ENCODE assay signal across 29 cellular contexts in genomic region chr9:96587916-96588315, GRCh38. TPM values are rescaled to one million over a fixed set of nuclear protein-coding genes. Genes with fewer than 3 reads are reported as not detected.
A peak's percentile ranks its signal among the peaks of the same experiment; 100 is the strongest.
DNase-seq lines count a peak whose midpoint lies in the region; ATAC-seq and TF ChIP-seq lines count a peak whose summit lies in the region.
"Had no signal": no experiment of that assay in that cellular context is flagged by ENCODE, and none has a peak within 500 bp of the region (broad histone marks: within the 10 kb centered on the region; RNA-seq: fewer than 3 reads in every experiment).

No MANE protein-coding gene starts in this region.

- H3K27me3 Mint-ChIP-seq in mesothelial cell of epicardium (ENCODE audit: low read depth) = no peaks in the 10 kb centered on the region

- H3K27ac Mint-ChIP-seq in mesothelial cell of epicardium = peak overlapping the region; percentile 88
- H3K27ac Mint-ChIP-seq: CD8-positive, alpha-beta memory T cell; T-cell had no signal

- H3K79me2 ChIP-seq in DND-41 (ENCODE audit: insufficient read depth, low read length) = no peaks in the 10 kb centered on the region

- H3K36me3 ChIP-seq in BLaER1 = no peaks in the 10 kb centered on the region
- no peaks in the 10 kb centered on the region for H3K36me3 ChIP-seq in DND-41 (ENCODE audit: insufficient read depth, low read length)
- H3K36me3 ChIP-seq: SJCRH30 had no signal

- 0 out of 2 replicates have a peak, but pooled peaks cover 10% of the 10 kb centered on the region for H4K20me1 ChIP-seq in BLaER1
- no peaks in the 10 kb centered on the region for H4K20me1 ChIP-seq in DND-41 (ENCODE audit: insufficient read depth, low read length)

- no peak overlapping the region for H3K4me3 ChIP-seq in BLaER1
- H3K4me3 ChIP-seq in DND-41 (ENCODE audit: low read depth in 1 of 2, low read length in 2 of 2) = no peak overlapping the region
- H3K4me3 ChIP-seq in Jurkat, Clone E6-1 (ENCODE audit: low read length) = no peak overlapping the region
- H3K4me3 ChIP-seq: GM23248, K562, SJCRH30 had no signal

- peaks cover 26% of the 10 kb centered on the region for H3K4me1 Mint-ChIP-seq in mesothelial cell of epicardium

- ATAC-seq in DND-41 (ENCODE audit: insufficient read depth, low read depth) (peak; percentile 54), HG03571 (IDR thresholded peaks at IDR 0.05; ENCODE audit: unreplicated experiment) (no peak)
- ATAC-seq: HCT116, K562, PC-3, T-cell had no signal

- H3K4me2 ChIP-seq in BLaER1 (peak overlapping the region; percentile 38), DND-41 (ENCODE audit: insufficient read depth, low read length) (no peak overlapping the region)

- no peak overlapping the region for H3K9ac ChIP-seq in BLaER1
- no peak overlapping the region for H3K9ac ChIP-seq in DND-41 (ENCODE audit: low read depth, low read length)
- H3K9ac ChIP-seq: GM23248 had no signal

- no peak overlapping the region for H3K27ac ChIP-seq in BLaER1
- H3K27ac ChIP-seq in DND-41 (ENCODE audit: low read length) = no peak overlapping the region
- H3K27ac ChIP-seq: C4-2B, GM23248, SJCRH30 had no signal

- H3K9me3 Mint-ChIP-seq in mesothelial cell of epicardium = peaks cover 9% of the 10 kb centered on the region
- H3K9me3 Mint-ChIP-seq: CD8-positive, alpha-beta memory T cell; T-cell had no signal

- H3K4me1 ChIP-seq in BLaER1 (peaks cover 11% of the 10 kb centered on the region), DND-41 (ENCODE audit: insufficient read depth, low read length) (no peaks in the 10 kb centered on the region)

- 0 out of 2 replicates have a peak, but pooled peaks cover 9% of the 10 kb centered on the region for H3K9me3 ChIP-seq in BLaER1
- no peaks in the 10 kb centered on the region for H3K9me3 ChIP-seq in DND-41 (ENCODE audit: insufficient read depth, low read length, severe bottlenecking)
- H3K9me3 ChIP-seq: SJCRH30 had no signal

- no peak for TF ChIP-seq CTCF in DND-41 (IDR thresholded peaks at IDR 0.05; ENCODE audit: borderline replicate concordance, extremely low read depth, low read length, poor library complexity, severe bottlenecking)
- TF ChIP-seq CTCF in mesothelial cell of epicardium (IDR thresholded peaks at IDR 0.05; ENCODE audit: unreplicated experiment) = no peak
- TF ChIP-seq CTCF in GM20000 (IDR thresholded peaks at IDR 0.05; ENCODE audit: extremely low read depth, missing control alignments) = no peak

- no peak overlapping the region for H2AFZ ChIP-seq in DND-41 (ENCODE audit: low read depth, low read length)
- H2AFZ ChIP-seq: GM23248 had no signal

- DNase-seq in DND-41 = peak; percentile 28
- peak; percentile 60 for DNase-seq in Jurkat, Clone E6-1 (ENCODE audit: low read depth, low spot score)
- DNase-seq in mesothelial cell of epicardium (ENCODE audit: low spot score in 2 of 2, unreplicated experiment in 2 of 2) = no peak
- DNase-seq in AG08396 (ENCODE audit: low spot score) = no peak
- DNase-seq in GM20000 (ENCODE audit: low spot score) = no peak
- DNase-seq: AML-193; DMS 273 treated with DMSO at 0.1 percent for 48 hours; DMS79; GF-D8; GM23248; Kasumi-1; NCI-H1092 treated with DMSO at 0.1 percent for 48 hours; NCI-H1436; NCI-H187; NCI-H2081 treated with DMSO at 0.1 percent for 48 hours; NCI-H2171; NCI-H226; NCI-H510A treated with DMSO at 0.1 percent for 48 hours; NCI-H748 treated with DMSO at 0.1 percent for 48 hours; NK-92 treated with Interleukin-12 subunit alpha and Interleukin-12 subunit beta, amount 100 ng/mL, for 24 hours; PC-3; SJCRH30; T-cell had no signal

- H3K4me3 Mint-ChIP-seq in mesothelial cell of epicardium = no peak overlapping the region
- H3K4me3 Mint-ChIP-seq: CD8-positive, alpha-beta memory T cell; T-cell had no signal

- H3K36me3 Mint-ChIP-seq in mesothelial cell of epicardium = peaks cover 5% of the 10 kb centered on the region
- H3K36me3 Mint-ChIP-seq: CD8-positive, alpha-beta memory T cell; T-cell had no signal

- H3K27me3 ChIP-seq in BLaER1 = no peaks in the 10 kb centered on the region
- H3K27me3 ChIP-seq in DND-41 (ENCODE audit: insufficient read depth, low read length, poor library complexity) = peaks cover 14% of the 10 kb centered on the region
- H3K27me3 ChIP-seq: SJCRH30 had no signal

RNA-seq across cellular contexts. Expression of gene CDC14B, which starts 31.7 kb away (rescaled TPM):
- polyA plus RNA-seq in Jurkat, Clone E6-1 (2012; ENCODE audit: insufficient read depth, insufficient read length) = not detected
- 39.0 to 40.1 TPM (median 39.3 TPM) in 3 replicates for total RNA-seq in mesothelial cell of epicardium

Comparison
In these comparisons a context has a peak if more than half of its experiments do, and no peak if none do; other contexts are left out.
1. DNase-seq: peak in DND-41 (single experiment) and Jurkat, Clone E6-1 (single experiment); none in mesothelial cell of epicardium (0 of 2), AG08396 (single experiment) and GM20000 (single experiment).